In the genomic region with DNA sequence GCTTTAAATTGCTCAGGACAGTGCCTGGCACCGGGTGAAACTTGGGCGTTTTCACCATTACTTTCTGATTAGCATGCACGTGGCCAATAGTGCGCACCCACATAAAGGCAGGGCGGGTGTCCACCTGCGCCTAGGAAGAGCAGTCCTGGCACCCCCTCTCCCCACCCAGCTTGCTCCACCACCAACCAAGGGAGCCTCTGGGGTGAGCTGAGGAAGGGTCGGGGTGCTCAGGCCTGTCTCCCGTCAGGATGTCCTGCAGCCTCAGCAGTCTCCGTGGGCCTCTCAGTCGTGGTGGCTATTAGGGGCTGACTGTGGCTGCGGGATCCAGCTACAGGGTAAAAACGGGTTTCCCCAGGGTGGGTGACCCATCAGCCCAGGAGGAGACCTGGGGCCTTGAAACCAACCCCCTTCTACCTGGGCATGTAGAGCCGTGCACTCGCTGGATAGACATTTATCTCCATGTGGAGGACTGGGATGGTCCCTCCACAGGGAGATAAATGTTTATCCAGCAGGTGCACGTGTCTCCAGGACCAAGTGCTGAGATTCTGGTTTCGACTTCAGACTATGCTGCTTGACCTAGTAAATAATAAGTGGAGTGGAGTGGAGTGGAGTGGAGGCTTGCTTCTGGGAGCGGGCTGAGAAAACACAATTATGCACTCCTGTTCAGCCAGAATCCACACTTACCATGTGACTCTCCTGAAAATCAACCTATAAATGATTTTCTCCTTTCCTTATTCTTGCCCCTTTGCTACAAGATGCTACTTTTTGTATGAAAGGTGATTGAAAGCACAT, we compare ENCODE assay signal across 13 cellular contexts.
"Had no signal": no experiment of that assay in that cellular context is flagged by ENCODE, and none has a peak within 500 bp of the region (broad histone marks: within the 10 kb centered on the region; RNA-seq: fewer than 3 reads in every experiment).

No MANE protein-coding gene starts in this region.

- H3K27ac ChIP-seq: cardiac muscle cell, foreskin keratinocyte, psoas muscle, right lobe of liver, tibial nerve had no signal

- H3K4me1 Mint-ChIP-seq: nephron had no signal

- H3K9me3 ChIP-seq: psoas muscle, right lobe of liver, tibial nerve had no signal

- H3K9me3 Mint-ChIP-seq: nephron; stimulated activated effector memory CD8-positive, alpha-beta T cell treated with anti-CD3 and anti-CD28 coated beads, Interleukin-12 subunit alpha, Interleukin-12 subunit beta, amount 100 ng/mL, for 72 hours had no signal

- H3K36me3 ChIP-seq: cardiac muscle cell, right lobe of liver, tibial nerve had no signal

- DNase-seq: activated CD8-positive, alpha-beta T cell treated with anti-CD3 and anti-CD28 coated beads, Interleukin-2, amount 10 ng/mL, durations not matched to agents 7 days and 5 days; activated naive CD4-positive, alpha-beta T cell treated with Interleukin-2 at 50 U/mL for 16 hours; foreskin keratinocyte; head of caudate nucleus; left colon; mesenchymal stem cell; psoas muscle; right lobe of liver; T1000 had no signal

- H3K4me3 ChIP-seq: cardiac muscle cell, psoas muscle, right lobe of liver, tibial nerve had no signal

- H3K27ac Mint-ChIP-seq: activated CD8-positive, alpha-beta T cell treated with anti-CD3 and anti-CD28 coated beads, Interleukin-2, amount 10 ng/mL, durations not matched to agents 7 days and 5 days; stimulated activated effector memory CD8-positive, alpha-beta T cell treated with anti-CD3 and anti-CD28 coated beads, Interleukin-12 subunit alpha, Interleukin-12 subunit beta, amount 100 ng/mL, for 72 hours had no signal

- ATAC-seq: activated CD8-positive, alpha-beta T cell treated with anti-CD3 and anti-CD28 coated beads, Interleukin-2, amount 10 ng/mL, durations not matched to agents 7 days and 5 days; foreskin keratinocyte; left colon; stimulated activated effector memory CD8-positive, alpha-beta T cell treated with anti-CD3 and anti-CD28 coated beads, Interleukin-12 subunit alpha, Interleukin-12 subunit beta, amount 100 ng/mL, for 72 hours had no signal

- H3K27me3 ChIP-seq: cardiac muscle cell, foreskin keratinocyte, right lobe of liver, tibial nerve had no signal

- H3K36me3 Mint-ChIP-seq: stimulated activated effector memory CD8-positive, alpha-beta T cell treated with anti-CD3 and anti-CD28 coated beads, Interleukin-12 subunit alpha, Interleukin-12 subunit beta, amount 100 ng/mL, for 72 hours had no signal

- H3K4me3 Mint-ChIP-seq: activated CD8-positive, alpha-beta T cell treated with anti-CD3 and anti-CD28 coated beads, Interleukin-2, amount 10 ng/mL, durations not matched to agents 7 days and 5 days; nephron; stimulated activated effector memory CD8-positive, alpha-beta T cell treated with anti-CD3 and anti-CD28 coated beads, Interleukin-12 subunit alpha, Interleukin-12 subunit beta, amount 100 ng/mL, for 72 hours had no signal
